ENCODE assay signal across 1 cellular context in the genomic region with DNA sequence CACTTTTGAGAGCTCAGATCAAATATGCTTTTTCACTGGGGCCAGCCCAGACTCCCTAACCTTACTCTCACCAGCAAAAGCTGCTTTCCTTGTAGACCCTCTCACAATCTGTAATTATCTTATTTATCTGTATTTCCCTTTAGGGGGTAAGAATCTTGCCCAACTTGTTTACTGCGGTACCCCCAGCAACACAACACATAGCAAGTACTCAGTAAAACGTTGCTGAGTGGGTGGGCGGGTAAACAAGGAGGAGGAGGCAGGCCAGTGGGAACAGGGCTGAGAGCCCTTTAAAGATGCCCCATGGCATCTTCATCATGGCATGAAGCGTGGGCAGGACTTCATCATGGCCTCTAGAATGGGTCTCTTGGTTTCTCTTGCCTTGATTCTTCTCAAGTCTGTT.
TF ChIP-seq lines count a peak whose summit lies in the region.

No MANE protein-coding gene starts in this region.

TF ChIP-seq in K562, 482 proteins besides CTCF, POLR2A, EP300 and RAD21 (continued from another document):
- TF ChIP-seq, protein P1, sequence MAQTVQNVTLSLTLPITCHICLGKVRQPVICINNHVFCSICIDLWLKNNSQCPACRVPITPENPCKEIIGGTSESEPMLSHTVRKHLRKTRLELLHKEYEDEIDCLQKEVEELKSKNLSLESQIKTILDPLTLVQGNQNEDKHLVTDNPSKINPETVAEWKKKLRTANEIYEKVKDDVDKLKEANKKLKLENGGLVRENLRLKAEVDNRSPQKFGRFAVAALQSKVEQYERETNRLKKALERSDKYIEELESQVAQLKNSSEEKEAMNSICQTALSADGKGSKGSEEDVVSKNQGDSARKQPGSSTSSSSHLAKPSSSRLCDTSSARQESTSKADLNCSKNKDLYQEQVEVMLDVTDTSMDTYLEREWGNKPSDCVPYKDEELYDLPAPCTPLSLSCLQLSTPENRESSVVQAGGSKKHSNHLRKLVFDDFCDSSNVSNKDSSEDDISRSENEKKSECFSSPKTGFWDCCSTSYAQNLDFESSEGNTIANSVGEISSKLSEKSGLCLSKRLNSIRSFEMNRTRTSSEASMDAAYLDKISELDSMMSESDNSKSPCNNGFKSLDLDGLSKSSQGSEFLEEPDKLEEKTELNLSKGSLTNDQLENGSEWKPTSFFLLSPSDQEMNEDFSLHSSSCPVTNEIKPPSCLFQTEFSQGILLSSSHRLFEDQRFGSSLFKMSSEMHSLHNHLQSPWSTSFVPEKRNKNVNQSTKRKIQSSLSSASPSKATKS (CRISPR knock-in tag; IDR thresholded peaks at IDR 0.05) = no peak
- TF ChIP-seq RBM15 (IDR thresholded peaks at IDR 0.05; ENCODE audit: insufficient read depth, low read length) = no peak
